ENCODE assay signal across 9 cellular contexts in the genomic region with DNA sequence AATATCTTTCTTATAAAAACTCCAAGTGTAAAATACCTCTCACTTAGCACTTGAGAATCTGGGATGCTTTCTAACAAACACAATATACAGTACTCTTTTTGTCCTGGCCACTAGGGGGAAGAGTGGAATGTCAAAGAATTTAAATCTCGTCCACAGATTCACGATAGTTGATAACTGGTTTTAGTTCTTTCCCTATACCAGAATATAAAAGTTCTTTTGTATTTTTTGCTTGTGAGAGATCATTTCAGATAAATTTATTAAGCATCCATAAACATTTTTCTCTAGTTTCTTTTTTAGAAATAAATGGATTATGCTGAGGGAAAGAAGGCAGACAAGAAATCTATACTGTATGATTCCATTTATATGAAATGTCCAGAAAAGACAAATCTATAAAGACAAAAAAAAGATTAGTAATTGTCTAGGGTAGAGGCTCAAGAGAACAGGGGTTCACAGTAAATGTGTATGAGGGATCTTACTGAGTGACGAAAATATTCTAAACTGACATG. TPM values are rescaled to one million over a fixed set of nuclear protein-coding genes. Genes with fewer than 3 reads are reported as not detected.
DNase-seq lines count a peak whose midpoint lies in the region; ATAC-seq and TF ChIP-seq lines count a peak whose summit lies in the region.
"Had no signal": no experiment of that assay in that cellular context is flagged by ENCODE, and none has a peak within 500 bp of the region (broad histone marks: within the 10 kb centered on the region; RNA-seq: fewer than 3 reads in every experiment).

No MANE protein-coding gene starts in this region.

- H3K9me3 ChIP-seq in adipocyte (ENCODE audit: control insufficient read depth, low read length): no peaks in the 10 kb centered on the region
- H3K9me3 ChIP-seq in right atrium auricular region: no peaks in the 10 kb centered on the region
- H3K9me3 ChIP-seq in skeletal muscle satellite cell (replicated peaks; ENCODE audit: low read length): no peaks in the 10 kb centered on the region

- H3K4me2 ChIP-seq in skeletal muscle satellite cell (ENCODE audit: low read length): no peak overlapping the region

- no peak overlapping the region for H3K27ac ChIP-seq in right atrium auricular region

- TF ChIP-seq CTCF in NB4 (IDR thresholded peaks at IDR 0.05; ENCODE audit: low read depth, low read length) (peak; percentile 63), right atrium auricular region (IDR thresholded peaks at IDR 0.05) (peak; percentile 55 to 75)

- no peak overlapping the region for H3K4me3 ChIP-seq in NB4 (ENCODE audit: low read depth, low read length)
- no peak overlapping the region for H3K4me3 ChIP-seq in adipocyte (ENCODE audit: low read length)
- no peak overlapping the region for H3K4me3 ChIP-seq in right atrium auricular region
- H3K4me3 ChIP-seq in skeletal muscle satellite cell (ENCODE audit: low read length): no peak overlapping the region

- H3K36me3 ChIP-seq in adipocyte (ENCODE audit: control insufficient read depth, insufficient read depth, low read length, severe bottlenecking): no peaks in the 10 kb centered on the region
- no peaks in the 10 kb centered on the region for H3K36me3 ChIP-seq in right atrium auricular region
- H3K36me3 ChIP-seq in skeletal muscle satellite cell (ENCODE audit: insufficient read depth, low read length): no peaks in the 10 kb centered on the region

- H3K9ac ChIP-seq in adipocyte (ENCODE audit: low read length): peak overlapping the region; percentile 42
- H3K9ac ChIP-seq in skeletal muscle satellite cell (ENCODE audit: low read depth, low read length): peak overlapping the region; percentile 26

- no peak for TF ChIP-seq POLR2A in NB4 (IDR thresholded peaks at IDR 0.05; ENCODE audit: extremely low read depth, insufficient read length)

- DNase-seq in NCI-H1436 (lab: John Stamatoyannopoulos, UW) (peak; percentile 18), NCI-H1436 treated with DMSO at 0.1 percent for 48 hours (lab: John Stamatoyannopoulos, UW) (no peak), NB4 (ENCODE audit: low read depth) (peak; percentile 57), adipocyte (ENCODE audit: low read depth) (peak; percentile 89), right atrium auricular region (ENCODE audit: low spot score) (no peak)

- ATAC-seq in GM21447 (IDR thresholded peaks at IDR 0.05; ENCODE audit: unreplicated experiment) (peak; percentile 65), GM18502 (IDR thresholded peaks at IDR 0.05; ENCODE audit: poor library complexity, unreplicated experiment) (no peak)

- H3K4me1 ChIP-seq in adipocyte (ENCODE audit: control insufficient read depth, insufficient read depth, low read length): no peaks in the 10 kb centered on the region
- no peaks in the 10 kb centered on the region for H3K4me1 ChIP-seq in right atrium auricular region
- no peaks in the 10 kb centered on the region for H3K4me1 ChIP-seq in skeletal muscle satellite cell (ENCODE audit: control insufficient read depth, insufficient read depth, low read length)

- H3K27me3 ChIP-seq in adipocyte (replicated peaks; ENCODE audit: control insufficient read depth, insufficient read depth, low read length) (no peaks in the 10 kb centered on the region), right atrium auricular region (no peaks in the 10 kb centered on the region), skeletal muscle satellite cell (ENCODE audit: control insufficient read depth, insufficient read depth, low read length) (no peaks in the 10 kb centered on the region)

RNA-seq across cellular contexts. Expression of a gene that starts 50.4 kb away (rescaled TPM):
- total RNA-seq in right atrium auricular region: 1 to 10 TPM; 4.3 to 7.1 TPM
- 2.2 and 2.3 TPM in 2 replicates for total RNA-seq in skeletal muscle satellite cell (2012; rRNA removed)
- total RNA-seq: CD8-positive, alpha-beta memory T cell had no signal

RNA-seq across cellular contexts. Expression of a gene that starts 52.6 kb away (rescaled TPM):
- 10 to 100 TPM; 32.2 to 32.3 TPM for total RNA-seq in right atrium auricular region
- total RNA-seq in skeletal muscle satellite cell (2012; rRNA removed): 19.7 and 21.5 TPM in 2 replicates

Comparison
In these comparisons a context has a peak if more than half of its experiments do, and no peak if none do; other contexts are left out.
1. DNase-seq: peak in NCI-H1436 (single experiment), NB4 (single experiment) and adipocyte (single experiment); none in NCI-H1436 treated with DMSO at 0.1 percent for 48 hours (single experiment) and right atrium auricular region (single experiment).